11 cellular contexts compared by ENCODE assay signal in genomic region chr18:57433492-57434176, GRCh38. TPM values are rescaled to one million over a fixed set of nuclear protein-coding genes. Genes with fewer than 3 reads are reported as not detected.
DNase-seq lines count a peak whose midpoint lies in the region; ATAC-seq and FAIRE-seq lines count a peak whose summit lies in the region.
"Had no signal": no experiment of that assay in that cellular context is flagged by ENCODE, and none has a peak within 500 bp of the region (broad histone marks: within the 10 kb centered on the region; RNA-seq: fewer than 3 reads in every experiment).

No MANE protein-coding gene starts in this region.

- H3K27ac ChIP-seq in BLaER1 = no peak overlapping the region

- H3K27me3 ChIP-seq in BLaER1 = peaks cover 94% of the 10 kb centered on the region

- H3K4me3 ChIP-seq in BLaER1 (peak overlapping the region; percentile 71; the same call in 1 of the 2 replicates), GM08714 (ENCODE audit: low read length) (peak overlapping the region; percentile 53)

- peaks cover 22% of the 10 kb centered on the region for H3K4me1 ChIP-seq in BLaER1

- peak; percentile 75 for DNase-seq in SK-MEL-5 (ENCODE audit: low read depth, low spot score)
- no peak for DNase-seq in memory B cell (ENCODE audit: low spot score in 2 of 2)
- DNase-seq in hippocampal formation (lab: John Stamatoyannopoulos, UW) = no peak
- no peak for DNase-seq in frontal cortex (ENCODE audit: low spot score in 2 of 2)
- no peak for DNase-seq in T-helper 9 cell
- DNase-seq: left ventricle myocardium superior had no signal

- in situ Hi-C loops in SK-MEL-5 (cut with HindIII; ENCODE audit: low pct_unique_long_range_greater_than_20kb, low sequenced_read_pairs) = no loop called here

- H3K36me3 Mint-ChIP-seq in memory B cell = peaks cover 6% of the 10 kb centered on the region

- no peak for FAIRE-seq in frontal cortex (lab: Jason Lieb, UNC)
- FAIRE-seq: HTR-8/SVneo had no signal

- ATAC-seq in memory B cell (ENCODE audit: low read depth) = no peak
- ATAC-seq: left ventricle myocardium superior had no signal

- H3K9ac ChIP-seq in BLaER1 = no peak overlapping the region

- H3K4me3 Mint-ChIP-seq in memory B cell = no peak overlapping the region

- no peaks in the 10 kb centered on the region for H3K36me3 ChIP-seq in BLaER1

- peak overlapping the region; percentile 97 for H3K4me2 ChIP-seq in BLaER1

- peaks cover 63% of the 10 kb centered on the region for H4K20me1 ChIP-seq in BLaER1

- peaks cover 33% of the 10 kb centered on the region for H3K27me3 Mint-ChIP-seq in memory B cell

- H3K27ac Mint-ChIP-seq in memory B cell = peak overlapping the region; percentile 12
- H3K27ac Mint-ChIP-seq: stimulated activated naive CD8-positive, alpha-beta T cell treated with anti-CD3 and anti-CD28 coated beads, Interleukin-15, Interleukin-2, amounts not matched to agents 100 ng/mL and 50 ng/mL, for 24 hours had no signal

- peaks cover 17% of the 10 kb centered on the region for H3K4me1 Mint-ChIP-seq in memory B cell

- peaks cover 1% of the 10 kb centered on the region for H3K9me3 Mint-ChIP-seq in memory B cell

- H3K9me3 ChIP-seq in BLaER1 = peaks cover 27% of the 10 kb centered on the region

RNA-seq across cellular contexts. Expression of gene ONECUT2, which starts 1.5 kb away (rescaled TPM):
- 1.8 and 2.0 TPM in 2 replicates for total RNA-seq in SK-MEL-5 (2014; rRNA removed; shearing (Covaris generic))
- polyA plus RNA-seq in SK-MEL-5 (2015; cell fraction: cytosol; rRNA removed) = 1.7 and 2.1 TPM in 2 replicates
- polyA plus RNA-seq in SK-MEL-5 (2015; cell fraction: nucleus; rRNA removed) = 7.8 and 9.8 TPM in 2 replicates
- total RNA-seq in frontal cortex = 1.2 TPM
- total RNA-seq: G401 had no signal
